In the genomic region with DNA sequence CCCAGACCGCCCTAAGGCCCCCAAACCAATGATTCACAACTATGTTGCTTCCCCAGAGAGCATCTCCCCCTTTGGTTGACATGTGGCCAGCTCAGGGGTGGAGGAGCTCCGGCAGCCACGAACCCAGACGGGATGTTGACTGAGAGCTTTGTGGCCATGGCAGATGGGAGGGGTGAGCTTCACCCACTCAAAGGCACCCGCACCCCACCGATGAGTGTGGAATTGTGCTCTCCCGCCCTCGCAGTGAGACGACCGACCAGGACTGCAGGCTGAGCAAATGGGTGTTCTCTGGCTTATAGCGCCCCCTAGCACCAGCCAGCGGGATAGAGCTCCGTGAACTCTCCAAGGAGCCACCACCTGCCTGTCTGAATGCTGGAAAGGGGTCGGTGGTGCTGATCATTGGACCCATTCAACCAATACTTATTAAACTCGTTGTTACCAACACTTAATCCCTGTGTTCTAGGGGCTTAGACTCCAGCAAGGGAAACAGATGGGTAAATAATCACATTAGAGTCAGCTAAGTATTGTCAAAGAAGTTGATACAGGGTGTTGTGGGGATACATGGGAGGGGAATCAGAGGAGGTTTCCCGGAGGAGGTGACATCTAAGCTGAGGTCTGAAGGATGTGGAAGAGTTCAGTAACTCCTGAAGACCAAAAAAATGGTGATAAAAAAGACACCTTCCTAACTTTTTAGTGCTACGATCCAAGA, we compare ENCODE assay signal across 8 cellular contexts. TPM values are rescaled to one million over a fixed set of nuclear protein-coding genes. Genes with fewer than 3 reads are reported as not detected.
DNase-seq lines count a peak whose midpoint lies in the region; ATAC-seq, FAIRE-seq and TF ChIP-seq lines count a peak whose summit lies in the region.

No MANE protein-coding gene starts in this region.

- peaks cover 12 to 41% (median 38%) of the 10 kb centered on the region in 5 donors for H3K27me3 Mint-ChIP-seq in naive thymus-derived CD8-positive, alpha-beta T cell

- peak; percentile 38 for FAIRE-seq in GM18507 (lab: Jason Lieb, UNC)

- H3K4me3 Mint-ChIP-seq in naive thymus-derived CD8-positive, alpha-beta T cell: peak overlapping the region in 1 of 10 donors; percentile 11

- POLR2A ChIA-PET in naive thymus-derived CD8-positive, alpha-beta T cell (lab: Charles Lee): interaction anchor here (0.7 to 1.0 kb wide), 2 partner anchors 16 to 137 kb away, joined by 3 to 4 read pairs; no protein-coding TSS in a partner anchor

- H3K4me1 Mint-ChIP-seq in naive thymus-derived CD8-positive, alpha-beta T cell: peaks cover 0 to 20% (median 11%) of the 10 kb centered on the region in 4 donors

- peak; percentile 36 for DNase-seq in GM18507 (ENCODE audit: extremely low spot score, insufficient read length, low read depth)
- peak; percentile 82 for DNase-seq in NCI-H82 treated with DMSO at 0.1 percent for 48 hours (lab: John Stamatoyannopoulos, UW; ENCODE audit: unreplicated experiment)
- DNase-seq in activated CD8-positive, alpha-beta memory T cell treated with anti-CD3 and anti-CD28 coated beads, Interleukin-2, amount 50 U/mL, for 48 hours: peak; percentile 84
- DNase-seq in epithelial cell of proximal tubule (ENCODE audit: low read depth): no peak
- DNase-seq in naive thymus-derived CD8-positive, alpha-beta T cell: peak; percentile 38 to 78 (median 54)
- peak; percentile 9 to 71 (median 42) for DNase-seq in stimulated activated naive CD4-positive, alpha-beta T cell (lab: John Stamatoyannopoulos, UW)
- no peak for DNase-seq in NCI-H2171 treated with DMSO at 0.1 percent for 48 hours (lab: John Stamatoyannopoulos, UW)

- H3K4me3 ChIP-seq in epithelial cell of proximal tubule (ENCODE audit: low read depth, low read length): no peak overlapping the region

- ATAC-seq in naive thymus-derived CD8-positive, alpha-beta T cell: peak; percentile 80 to 81
- ATAC-seq in GM21515 (IDR thresholded peaks at IDR 0.05; ENCODE audit: unreplicated experiment): no peak

- no peaks in the 10 kb centered on the region for H3K36me3 Mint-ChIP-seq in naive thymus-derived CD8-positive, alpha-beta T cell

- no peak overlapping the region for H3K27ac Mint-ChIP-seq in naive thymus-derived CD8-positive, alpha-beta T cell

- TF ChIP-seq CTCF in epithelial cell of proximal tubule (conservative IDR thresholded peaks at IDR 0.05; ENCODE audit: low read depth, low read length): peak; percentile 87

- no peaks in the 10 kb centered on the region for H3K9me3 Mint-ChIP-seq in naive thymus-derived CD8-positive, alpha-beta T cell

RNA-seq across cellular contexts. Expression of gene TIMP3, which starts 4.5 kb away (rescaled TPM):
- 6.1 and 8.3 TPM in 2 replicates for total RNA-seq in epithelial cell of proximal tubule
- total RNA-seq in naive thymus-derived CD8-positive, alpha-beta T cell: under 1 TPM in 1 of 2 experiments, not detected in 1; 0.10 TPM
- polyA plus RNA-seq in naive thymus-derived CD8-positive, alpha-beta T cell: not detected

Comparison
In these comparisons a context has a peak if more than half of its experiments do, and no peak if none do; other contexts are left out.
1. DNase-seq: peak in GM18507 (single experiment), NCI-H82 treated with DMSO at 0.1 percent for 48 hours (single experiment), activated CD8-positive, alpha-beta memory T cell treated with anti-CD3 and anti-CD28 coated beads, Interleukin-2, amount 50 U/mL, for 48 hours (single experiment), naive thymus-derived CD8-positive, alpha-beta T cell (10 of 10) and stimulated activated naive CD4-positive, alpha-beta T cell (6 of 6); none in epithelial cell of proximal tubule (single experiment) and NCI-H2171 treated with DMSO at 0.1 percent for 48 hours (single experiment).